Comparison of ENCODE assay signal across 8 cellular contexts in the genomic region with DNA sequence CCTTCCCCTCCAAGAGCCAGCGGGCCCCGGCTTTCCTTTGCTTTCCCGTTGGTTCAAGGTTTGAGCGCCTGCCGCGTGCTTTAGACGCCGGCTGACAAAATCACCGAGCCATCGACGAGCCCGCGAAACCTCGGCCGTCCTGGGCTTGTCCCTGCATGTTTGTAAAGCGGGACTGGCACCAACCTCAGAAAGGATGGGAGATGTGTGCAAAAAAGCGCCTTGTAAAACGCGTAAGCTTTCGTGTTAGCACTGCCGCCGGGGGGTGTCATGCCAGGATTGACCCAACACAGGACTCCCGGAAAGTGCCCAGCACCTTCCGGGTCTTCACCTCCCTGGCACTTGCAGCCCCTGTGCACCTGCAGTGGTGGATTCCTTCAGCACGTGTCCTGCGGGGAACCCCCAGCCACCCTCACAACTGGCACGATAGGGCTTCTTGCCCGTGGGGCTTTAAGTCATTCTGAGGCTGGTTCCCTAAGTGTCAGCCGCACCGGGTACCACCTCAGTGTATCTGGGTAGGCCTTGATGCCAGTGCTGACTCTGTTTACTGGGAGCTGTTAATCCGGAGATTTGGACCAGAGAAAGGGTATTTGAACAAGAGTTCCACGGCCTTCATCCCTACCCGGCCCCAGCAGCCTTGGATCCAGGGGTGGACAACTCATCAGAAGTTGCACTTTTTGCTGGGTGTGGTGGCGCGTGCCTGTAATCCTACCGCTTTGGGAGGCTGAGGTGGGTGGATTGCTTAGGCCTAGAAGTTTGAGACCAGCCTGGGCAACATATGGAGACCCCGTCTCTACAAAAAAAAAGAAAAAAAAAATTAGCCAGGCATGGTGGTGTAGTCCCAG. TPM values are rescaled to one million over a fixed set of nuclear protein-coding genes. Genes with fewer than 3 reads are reported as not detected.
DNase-seq lines count a peak whose midpoint lies in the region; ATAC-seq, FAIRE-seq and TF ChIP-seq lines count a peak whose summit lies in the region.

No MANE protein-coding gene starts in this region.

- H4K20me1 ChIP-seq in endothelial cell of umbilical vein (replicated peaks; ENCODE audit: control insufficient read depth, extremely low read depth, insufficient read depth, low read length) = no peaks in the 10 kb centered on the region

- H3K9ac ChIP-seq in endothelial cell of umbilical vein (replicated peaks; ENCODE audit: extremely low read depth, insufficient read depth, low read length) (peak overlapping the region; percentile 77), neuronal stem cell (ENCODE audit: low read depth, low read length, poor library complexity) (peak overlapping the region; percentile 94)

- H3K4me1 ChIP-seq in BE2C = peaks cover 10% of the 10 kb centered on the region
- H3K4me1 ChIP-seq in endothelial cell of umbilical vein (ENCODE audit: control insufficient read depth, extremely low read depth, insufficient read depth, low read length) = peaks cover 6% of the 10 kb centered on the region
- H3K4me1 ChIP-seq in neuronal stem cell (ENCODE audit: control insufficient read depth in 2 of 2, insufficient read depth in 1 of 2, low read depth in 1 of 2, low read length in 2 of 2) = peaks cover 10 to 16% of the 10 kb centered on the region in 2 donors

- H3K79me1 ChIP-seq in neuronal stem cell (ENCODE audit: low read depth, low read length) = peaks cover 26% of the 10 kb centered on the region

- peak overlapping the region; percentile 38 for H3K14ac ChIP-seq in neuronal stem cell (ENCODE audit: low read length)

- peak overlapping the region; percentile 88 for H2AK5ac ChIP-seq in neuronal stem cell (ENCODE audit: low read depth, low read length)

- no peak for TF ChIP-seq POLR2A in endothelial cell of umbilical vein (IDR thresholded peaks at IDR 0.05; ENCODE audit: low read depth, low read length)

- peak overlapping the region; percentile 64 for H3K18ac ChIP-seq in neuronal stem cell (ENCODE audit: low read length)

- peak; percentile 59 for FAIRE-seq in endothelial cell of umbilical vein (lab: Jason Lieb, UNC)
- no peak for FAIRE-seq in frontal cortex (lab: Jason Lieb, UNC)

- no peak overlapping the region for H4K91ac ChIP-seq in neuronal stem cell (ENCODE audit: low read depth, low read length, poor library complexity)

- DNase-seq in BE2C = no peak
- DNase-seq in HFF-Myc (ENCODE audit: extremely low read depth, low read depth) = no peak
- DNase-seq in activated CD4-positive, alpha-beta T cell treated with anti-CD3 and anti-CD28 coated beads for 48 hours = peak; percentile 73
- peak; percentile 33 for DNase-seq in endothelial cell of umbilical vein (ENCODE audit: low read depth, low spot score)
- DNase-seq in neuronal stem cell (ENCODE audit: low spot score) = no peak
- no peak for DNase-seq in GDM1 (lab: John Stamatoyannopoulos, UW)
- DNase-seq in frontal cortex (ENCODE audit: low spot score in 2 of 2) = no peak

- peak overlapping the region; percentile 94 for H2BK5ac ChIP-seq in neuronal stem cell (ENCODE audit: low read length)

- H2BK15ac ChIP-seq in neuronal stem cell (ENCODE audit: low read length) = peak overlapping the region; percentile 9

- no peak overlapping the region for H2BK12ac ChIP-seq in neuronal stem cell (ENCODE audit: low read length)

- H2BK120ac ChIP-seq in neuronal stem cell (ENCODE audit: low read depth, low read length) = peak overlapping the region; percentile 72

- H4K8ac ChIP-seq in neuronal stem cell (ENCODE audit: low read depth, low read length) = no peak overlapping the region

- intact Hi-C loops in endothelial cell of umbilical vein (cut with micrococcal nuclease) = loop anchor here (1.0 kb wide), 1 partner anchor 17 kb away; no protein-coding TSS in a partner anchor

- H2AFZ ChIP-seq in endothelial cell of umbilical vein (ENCODE audit: low read depth, low read length) (no peak overlapping the region), neuronal stem cell (ENCODE audit: low read length) (peak overlapping the region; percentile 93)

- H3K27me3 ChIP-seq in BE2C (no peaks in the 10 kb centered on the region), endothelial cell of umbilical vein (ENCODE audit: control insufficient read depth in 2 of 2, insufficient read depth in 2 of 2, low read length in 2 of 2) (no peaks in the 10 kb centered on the region), neuronal stem cell (ENCODE audit: control insufficient read depth in 3 of 3, insufficient read depth in 3 of 3, low read depth in 1 of 3, low read length in 3 of 3) (no peaks in the 10 kb centered on the region)

- no peaks in the 10 kb centered on the region for H3K9me1 ChIP-seq in endothelial cell of umbilical vein (replicated peaks; ENCODE audit: control insufficient read depth, extremely low read depth, insufficient read depth, low read length)

- H3K4me2 ChIP-seq in endothelial cell of umbilical vein (ENCODE audit: insufficient read depth, low read length) (peak overlapping the region; percentile 90), neuronal stem cell (ENCODE audit: insufficient read depth, low read length, poor library complexity, severe bottlenecking) (peak overlapping the region; percentile 91)

- peak overlapping the region; percentile 89 for H3K23ac ChIP-seq in neuronal stem cell (ENCODE audit: low read depth, low read length, poor library complexity)

- no peak overlapping the region for H3K4ac ChIP-seq in neuronal stem cell (ENCODE audit: low read length)

- TSS peak; percentile 50 for BruUV-seq in endothelial cell of umbilical vein (replicated peaks; lab: Mats Ljungman, UMichigan)

- H3K9me3 ChIP-seq in BE2C (no peaks in the 10 kb centered on the region), endothelial cell of umbilical vein (replicated peaks; ENCODE audit: control insufficient read depth, insufficient read depth, low read length) (no peaks in the 10 kb centered on the region), neuronal stem cell (replicated peaks in 1 of 2; ENCODE audit: control insufficient read depth in 2 of 2, insufficient read depth in 1 of 2, low read depth in 1 of 2, low read length in 2 of 2) (peaks cover 0 to 1% of the 10 kb centered on the region in 2 donors)

- POLR2A ChIA-PET in endothelial cell of umbilical vein (lab: Charles Lee) = interaction anchor here (1.4 kb wide), 1 partner anchor 17 kb away, joined by 4 read pairs; a partner anchor contains a TSS

- dilution Hi-C loops in endothelial cell of umbilical vein (cut with MboI; ENCODE audit: extremely low pct_ligation_motif_present, low sequenced_read_pairs) = no loop called here

- H3K4me3 ChIP-seq in BE2C (ENCODE audit: low read depth, low read length) (peak overlapping the region; percentile 95), HFF-Myc (replicated peaks; ENCODE audit: low read depth, low read length) (peak overlapping the region; percentile 82), endothelial cell of umbilical vein (replicated peaks in 1 of 3; ENCODE audit: insufficient read depth in 1 of 3, low read depth in 1 of 3, low read length in 3 of 3) (peak overlapping the region; percentile 71 to 84 (median 78)), neuronal stem cell (ENCODE audit: low read length in 2 of 2) (peak overlapping the region; percentile 97 to 99)

- ATAC-seq in GM18870 (IDR thresholded peaks at IDR 0.05; ENCODE audit: unreplicated experiment) = no peak

- no CpG with 5 or more reads among the region's 37 CpGs for WGBS in neuronal stem cell (ENCODE audit: extremely low coverage in 2 of 2, insufficient read length in 2 of 2, insufficient replicate concordance in 1 of 2), 2 donors

- TF ChIP-seq CTCF in BE2C (IDR thresholded peaks at IDR 0.05; ENCODE audit: low read depth, low read length) = no peak
- no peak for TF ChIP-seq CTCF in HFF-Myc (IDR thresholded peaks at IDR 0.05; ENCODE audit: low read depth, low read length, missing control alignments)
- TF ChIP-seq CTCF in endothelial cell of umbilical vein (IDR thresholded peaks at IDR 0.05; ENCODE audit: extremely low read depth in 1 of 2, insufficient read depth in 1 of 2, low read depth in 1 of 2, low read length in 2 of 2) = no peak

- H3K79me2 ChIP-seq in endothelial cell of umbilical vein (ENCODE audit: control insufficient read depth, insufficient read depth, low read length) = peaks cover 20% of the 10 kb centered on the region

- H3K27ac ChIP-seq in endothelial cell of umbilical vein (ENCODE audit: insufficient read depth, low read depth, low read length) = peak overlapping the region; percentile 58
- no peak overlapping the region for H3K27ac ChIP-seq in neuronal stem cell (replicated peaks; ENCODE audit: low read length)

- peaks cover 13% of the 10 kb centered on the region for H3K36me3 ChIP-seq in BE2C
- peaks cover 0 to 11% of the 10 kb centered on the region in 2 experiments for H3K36me3 ChIP-seq in endothelial cell of umbilical vein (ENCODE audit: control insufficient read depth in 2 of 2, extremely low read depth in 1 of 2, insufficient read depth in 2 of 2, low read length in 2 of 2)
- H3K36me3 ChIP-seq in neuronal stem cell (replicated peaks in 1 of 2; ENCODE audit: control insufficient read depth in 2 of 2, insufficient read depth in 2 of 2, low read length in 2 of 2) = peaks cover 10 to 18% of the 10 kb centered on the region in 2 donors

- CTCF ChIA-PET in endothelial cell of umbilical vein (lab: Charles Lee) = interaction anchor here (1.0 to 3.1 kb wide), 7 partner anchors 10 to 98 kb away, joined by 3 to 33 read pairs (median 5); a partner anchor contains a TSS

RNA-seq across cellular contexts. Expression of a gene that starts 0.8 kb away (rescaled TPM):
- 287 TPM for polyA plus RNA-seq in BE2C (2012; ENCODE audit: insufficient read depth, insufficient read length, low read depth)
- total RNA-seq in endothelial cell of umbilical vein (61.5 and 69.9 TPM in 2 replicates), frontal cortex (5.7 TPM)
- polyA plus RNA-seq in endothelial cell of umbilical vein = 76.2 and 83.9 TPM in 2 replicates
- 97.2 and 110 TPM in 2 replicates for polyA plus RNA-seq in endothelial cell of umbilical vein (2011; cell fraction: cytosol; rRNA removed)
- polyA plus RNA-seq in endothelial cell of umbilical vein (2011; cell fraction: nucleus; rRNA removed) = 44.8 and 47.9 TPM in 2 replicates
- 183 and 208 TPM in 2 replicates for polyA plus RNA-seq in endothelial cell of umbilical vein (2012)
- 22.1 and 22.2 TPM in 2 replicates for polyA minus RNA-seq in endothelial cell of umbilical vein
- 15.4 TPM for polyA minus RNA-seq in endothelial cell of umbilical vein (2011; cell fraction: cytosol; rRNA and poly(A)+ RNA removed)
- polyA minus RNA-seq in endothelial cell of umbilical vein (2011; cell fraction: nucleus; rRNA and poly(A)+ RNA removed) = 11.9 and 14.0 TPM in 2 replicates
- 79.2 TPM for polyA plus RNA-seq in neuronal stem cell (2013, experiment 1 of 2)
- 73.1 TPM for polyA plus RNA-seq in neuronal stem cell (2013, experiment 2 of 2)

RNA-seq across cellular contexts. Expression of a gene that starts 1.1 kb away (rescaled TPM):
- polyA plus RNA-seq in BE2C (2012; ENCODE audit: insufficient read depth, insufficient read length, low read depth) = 43.8 TPM
- total RNA-seq in endothelial cell of umbilical vein (35.6 and 41.6 TPM in 2 replicates), frontal cortex (7.3 TPM)
- 45.3 and 55.4 TPM in 2 replicates for polyA plus RNA-seq in endothelial cell of umbilical vein
- polyA plus RNA-seq in endothelial cell of umbilical vein (2011; cell fraction: cytosol; rRNA removed) = 8.2 and 15.1 TPM in 2 replicates
- 250 and 277 TPM in 2 replicates for polyA plus RNA-seq in endothelial cell of umbilical vein (2011; cell fraction: nucleus; rRNA removed)
- 18.2 and 22.0 TPM in 2 replicates for polyA plus RNA-seq in endothelial cell of umbilical vein (2012)
- polyA minus RNA-seq in endothelial cell of umbilical vein = 11.5 and 19.2 TPM in 2 replicates
- polyA minus RNA-seq in endothelial cell of umbilical vein (2011; cell fraction: cytosol; rRNA and poly(A)+ RNA removed) = 11.1 TPM
- polyA minus RNA-seq in endothelial cell of umbilical vein (2011; cell fraction: nucleus; rRNA and poly(A)+ RNA removed) = 35.3 and 58.2 TPM in 2 replicates
- polyA plus RNA-seq in neuronal stem cell (2013, experiment 1 of 2) = 14.7 TPM
- 14.2 TPM for polyA plus RNA-seq in neuronal stem cell (2013, experiment 2 of 2)

RNA-seq across cellular contexts. Expression of a gene that starts 17.2 kb away (rescaled TPM):
- 25.5 TPM for polyA plus RNA-seq in BE2C (2012; ENCODE audit: insufficient read depth, insufficient read length, low read depth)
- total RNA-seq in endothelial cell of umbilical vein (17.9 and 19.7 TPM in 2 replicates), frontal cortex (13.0 TPM)
- polyA plus RNA-seq in endothelial cell of umbilical vein = 5.1 and 5.3 TPM in 2 replicates
- 3.7 and 5.3 TPM in 2 replicates for polyA plus RNA-seq in endothelial cell of umbilical vein (2011; cell fraction: cytosol; rRNA removed)
- 36.6 and 43.5 TPM in 2 replicates for polyA plus RNA-seq in endothelial cell of umbilical vein (2011; cell fraction: nucleus; rRNA removed)
- polyA plus RNA-seq in endothelial cell of umbilical vein (2012) = 7.4 and 10.7 TPM in 2 replicates
- polyA minus RNA-seq in endothelial cell of umbilical vein = 3.0 and 3.1 TPM in 2 replicates
- polyA minus RNA-seq in endothelial cell of umbilical vein (2011; cell fraction: cytosol; rRNA and poly(A)+ RNA removed) = 5.9 TPM
- 5.3 and 12.5 TPM in 2 replicates for polyA minus RNA-seq in endothelial cell of umbilical vein (2011; cell fraction: nucleus; rRNA and poly(A)+ RNA removed)
- 14.7 TPM for polyA plus RNA-seq in neuronal stem cell (2013, experiment 1 of 2)
- polyA plus RNA-seq in neuronal stem cell (2013, experiment 2 of 2) = 14.1 TPM

RNA-seq across cellular contexts. Expression of a gene that starts 55.2 kb away (rescaled TPM):
- polyA plus RNA-seq in BE2C (2012; ENCODE audit: insufficient read depth, insufficient read length, low read depth) = 41.2 TPM
- total RNA-seq in endothelial cell of umbilical vein (109 and 113 TPM in 2 replicates), frontal cortex (13.9 TPM)
- polyA plus RNA-seq in endothelial cell of umbilical vein = 72.7 and 100 TPM in 2 replicates
- 50.5 and 59.4 TPM in 2 replicates for polyA plus RNA-seq in endothelial cell of umbilical vein (2011; cell fraction: cytosol; rRNA removed)
- 74.5 and 86.9 TPM in 2 replicates for polyA plus RNA-seq in endothelial cell of umbilical vein (2011; cell fraction: nucleus; rRNA removed)
- polyA plus RNA-seq in endothelial cell of umbilical vein (2012) = 50.5 and 59.2 TPM in 2 replicates
- polyA minus RNA-seq in endothelial cell of umbilical vein = 78.2 and 115 TPM in 2 replicates
- polyA minus RNA-seq in endothelial cell of umbilical vein (2011; cell fraction: cytosol; rRNA and poly(A)+ RNA removed) = 58.9 TPM
- polyA minus RNA-seq in endothelial cell of umbilical vein (2011; cell fraction: nucleus; rRNA and poly(A)+ RNA removed) = 42.9 and 57.6 TPM in 2 replicates
- 7.2 TPM for polyA plus RNA-seq in neuronal stem cell (2013, experiment 1 of 2)
- polyA plus RNA-seq in neuronal stem cell (2013, experiment 2 of 2) = 7.3 TPM

Comparison
In these comparisons a context has a peak if more than half of its experiments do, and no peak if none do; other contexts are left out.
1. DNase-seq: peak in activated CD4-positive, alpha-beta T cell treated with anti-CD3 and anti-CD28 coated beads for 48 hours (single experiment) and endothelial cell of umbilical vein (single experiment); none in BE2C (single experiment), HFF-Myc (single experiment), neuronal stem cell (single experiment), GDM1 (single experiment) and frontal cortex (0 of 2).
2. Peak in every context shown above with its lines, with median percentiles within 50 percentile points of each other: H3K4me3 ChIP-seq.